In genomic region chr3:69082805-69083204, GRCh38 we compare ENCODE assay signal across 8 cellular contexts. TPM values are rescaled to one million over a fixed set of nuclear protein-coding genes. Genes with fewer than 3 reads are reported as not detected.
DNase-seq lines count a peak whose midpoint lies in the region; ATAC-seq and TF ChIP-seq lines count a peak whose summit lies in the region.

No MANE protein-coding gene starts in this region.

- no peaks in the 10 kb centered on the region for H3K27me3 ChIP-seq in sigmoid colon

- CTCF ChIA-PET in activated CD4-positive, alpha-beta T cell treated with anti-CD3 and anti-CD28 coated beads for 36 hours (lab: Charles Lee) = interaction anchor here (0.5 to 1.6 kb wide), 8 partner anchors 10 to 79 kb away, joined by 3 to 7 read pairs (median 4); partner anchors contain the start of gene TMF1

- no peaks in the 10 kb centered on the region for H3K9me3 ChIP-seq in sigmoid colon

- H3K36me3 ChIP-seq in sigmoid colon = no peaks in the 10 kb centered on the region

- no peak for TF ChIP-seq EP300 in sigmoid colon (IDR thresholded peaks at IDR 0.05)

- peak overlapping the region; percentile 59 to 93 (median 88) for H3K4me3 Mint-ChIP-seq in IgD-negative memory B cell
- peak overlapping the region; percentile 53 for H3K4me3 Mint-ChIP-seq in activated CD4-positive, alpha-beta T cell treated with anti-CD3 and anti-CD28 coated beads for 36 hours

- peak overlapping the region in 3 of 4 donors; percentile 48 to 94 (median 93) for H3K27ac ChIP-seq in sigmoid colon

- POLR2A ChIA-PET in activated CD4-positive, alpha-beta T cell treated with anti-CD3 and anti-CD28 coated beads for 36 hours (lab: Charles Lee) = interaction anchor here (0.7 to 1.5 kb wide), 4 partner anchors 9 to 31 kb away, joined by 3 to 6 read pairs (median 5); partner anchors contain the start of gene TMF1

- H3K4me1 ChIP-seq in sigmoid colon = peaks cover 2 to 72% (median 60%) of the 10 kb centered on the region in 4 donors

- no peak for TF ChIP-seq CTCF in sigmoid colon (IDR thresholded peaks at IDR 0.05)

- no peaks in the 10 kb centered on the region for H3K27me3 Mint-ChIP-seq in IgD-negative memory B cell
- H3K27me3 Mint-ChIP-seq in activated CD4-positive, alpha-beta T cell treated with anti-CD3 and anti-CD28 coated beads for 36 hours = no peaks in the 10 kb centered on the region

- H3K9me3 Mint-ChIP-seq in IgD-negative memory B cell = no peaks in the 10 kb centered on the region
- H3K9me3 Mint-ChIP-seq in activated CD4-positive, alpha-beta T cell treated with anti-CD3 and anti-CD28 coated beads for 36 hours (ENCODE audit: low read depth) = no peaks in the 10 kb centered on the region

- peak; percentile 49 for ATAC-seq in GM21390 (IDR thresholded peaks at IDR 0.05; ENCODE audit: unreplicated experiment)
- ATAC-seq in activated CD4-positive, alpha-beta T cell treated with anti-CD3 and anti-CD28 coated beads for 36 hours = peak; percentile 59

- H3K36me3 Mint-ChIP-seq in IgD-negative memory B cell = peaks cover 3% of the 10 kb centered on the region
- peaks cover 21% of the 10 kb centered on the region for H3K36me3 Mint-ChIP-seq in activated CD4-positive, alpha-beta T cell treated with anti-CD3 and anti-CD28 coated beads for 36 hours (ENCODE audit: low read depth)

- H3K4me3 ChIP-seq in sigmoid colon = no peak overlapping the region

- DNase-seq in EH (ENCODE audit: low read depth) = peak; percentile 85
- DNase-seq in activated CD4-positive, alpha-beta T cell treated with anti-CD3 and anti-CD28 coated beads for 36 hours = peak; percentile 87
- peak; percentile 33 for DNase-seq in effector CD8-positive, alpha-beta T cell (lab: John Stamatoyannopoulos, UW)
- no peak for DNase-seq in sigmoid colon
- DNase-seq in mucosa of gallbladder (ENCODE audit: low spot score) = no peak
- no peak for DNase-seq in H4 (ENCODE audit: low spot score)

- H3K27ac Mint-ChIP-seq in IgD-negative memory B cell = peak overlapping the region; percentile 87 to 97 (median 90)
- peak overlapping the region; percentile 97 for H3K27ac Mint-ChIP-seq in activated CD4-positive, alpha-beta T cell treated with anti-CD3 and anti-CD28 coated beads for 36 hours

- peaks cover 48 to 55% (median 54%) of the 10 kb centered on the region in 3 donors for H3K4me1 Mint-ChIP-seq in IgD-negative memory B cell
- peaks cover 58% of the 10 kb centered on the region for H3K4me1 Mint-ChIP-seq in activated CD4-positive, alpha-beta T cell treated with anti-CD3 and anti-CD28 coated beads for 36 hours

- no peak for TF ChIP-seq POLR2A in sigmoid colon (IDR thresholded peaks at IDR 0.05)

- intact Hi-C loops in activated CD4-positive, alpha-beta T cell treated with anti-CD3 and anti-CD28 coated beads for 36 hours (cut with DNase I, micrococcal nuclease) = loop anchor here (1.0 to 10.0 kb wide), 5 partner anchors 50 to 1982 kb away; partner anchors contain the start of gene SUCLG2 (in 1 of the 2)
- intact Hi-C loops in sigmoid colon (cut with DNase I) = no loop called here

RNA-seq across cellular contexts. Expression of gene ARL6IP5, which starts 1.9 kb away (rescaled TPM):
- polyA plus RNA-seq in IgD-negative memory B cell (374 TPM), sigmoid colon (100 to 1,000 TPM in 1 of 3 donors, 10 to 100 TPM in 2; 36.6 to 110 (median 50.2) TPM)
- 10 to 100 TPM; 60.4 to 76.0 TPM for total RNA-seq in activated CD4-positive, alpha-beta T cell treated with anti-CD3 and anti-CD28 coated beads for 36 hours
- total RNA-seq in sigmoid colon (100 to 1,000 TPM in 3 of 4 donors, 10 to 100 TPM in 1; 82.1 to 181 (median 144) TPM), mucosa of gallbladder (125 TPM)
- 34.3 and 66.8 TPM in 2 replicates for total RNA-seq in H4 (2014; rRNA removed; shearing (Covaris generic))

RNA-seq across cellular contexts. Expression of gene UBA3, which starts 2.6 kb away (rescaled TPM):
- polyA plus RNA-seq in IgD-negative memory B cell (41.9 TPM), sigmoid colon (10 to 100 TPM; 36.6 to 54.6 (median 38.1) TPM)
- 10 to 100 TPM; 59.5 to 72.2 TPM for total RNA-seq in activated CD4-positive, alpha-beta T cell treated with anti-CD3 and anti-CD28 coated beads for 36 hours
- total RNA-seq in sigmoid colon (10 to 100 TPM; 53.6 to 84.9 (median 61.6) TPM), mucosa of gallbladder (59.1 TPM)
- 35.3 and 57.5 TPM in 2 replicates for total RNA-seq in H4 (2014; rRNA removed; shearing (Covaris generic))

RNA-seq across cellular contexts. Expression of gene TMF1, which starts 30.7 kb away (rescaled TPM):
- 43.2 TPM for polyA plus RNA-seq in IgD-negative memory B cell
- total RNA-seq in activated CD4-positive, alpha-beta T cell treated with anti-CD3 and anti-CD28 coated beads for 36 hours = 10 to 100 TPM; 33.2 to 34.1 TPM
- total RNA-seq in sigmoid colon = 10 to 100 TPM; 26.9 to 32.8 (median 30.9) TPM
- polyA plus RNA-seq in sigmoid colon = 10 to 100 TPM in 2 of 3 donors, 1 to 10 TPM in 1; 9.9 to 12.4 (median 11.4) TPM
- total RNA-seq in mucosa of gallbladder = 38.4 TPM
- total RNA-seq in H4 (2014; rRNA removed; shearing (Covaris generic)) = 4.6 and 8.6 TPM in 2 replicates

RNA-seq across cellular contexts. Expression of gene LMOD3, which starts 39.6 kb away (rescaled TPM):
- not detected for polyA plus RNA-seq in IgD-negative memory B cell
- total RNA-seq in activated CD4-positive, alpha-beta T cell treated with anti-CD3 and anti-CD28 coated beads for 36 hours = not detected
- total RNA-seq in sigmoid colon = not detected
- polyA plus RNA-seq in sigmoid colon = under 1 TPM in 2 of 3 donors, not detected in 1; 0.01 to 0.23 TPM
- total RNA-seq in mucosa of gallbladder = 0.63 TPM
- total RNA-seq in H4 (2014; rRNA removed; shearing (Covaris generic)) = not detected in 2 replicates

Comparison
In these comparisons a context has a peak if more than half of its experiments do, and no peak if none do; other contexts are left out.
1. DNase-seq: peak in EH (single experiment), activated CD4-positive, alpha-beta T cell treated with anti-CD3 and anti-CD28 coated beads for 36 hours (single experiment) and effector CD8-positive, alpha-beta T cell (single experiment); none in sigmoid colon (single experiment), mucosa of gallbladder (single experiment) and H4 (single experiment).